In genomic region chr17:29617481-29618271, GRCh38 we compare ENCODE assay signal across 8 cellular contexts. TPM values are rescaled to one million over a fixed set of nuclear protein-coding genes. Genes with fewer than 3 reads are reported as not detected.
DNase-seq lines count a peak whose midpoint lies in the region; ATAC-seq, FAIRE-seq and TF ChIP-seq lines count a peak whose summit lies in the region.

No MANE protein-coding gene starts in this region.

- no peaks in the 10 kb centered on the region for H3K36me3 ChIP-seq in Panc1 (ENCODE audit: control insufficient read depth, insufficient read depth, low read length)
- no peaks in the 10 kb centered on the region for H3K36me3 ChIP-seq in thymus (ENCODE audit: control insufficient read depth, insufficient read depth)

- CTCF ChIA-PET in Panc1 (lab: Charles Lee): interaction anchor here (0.6 to 2.2 kb wide), 18 partner anchors 8 to 727 kb away, joined by 3 to 15 read pairs (median 4); partner anchors contain the start of gene ANKRD13B

- H3K4me1 ChIP-seq in Panc1 (ENCODE audit: control insufficient read depth, insufficient read depth, low read length) (peaks cover 44% of the 10 kb centered on the region), thymus (ENCODE audit: control insufficient read depth, insufficient read depth, low read length) (peaks cover 50% of the 10 kb centered on the region)

- peak overlapping the region; percentile 71 for H3K27ac ChIP-seq in Panc1 (ENCODE audit: low read length)
- peak overlapping the region; percentile 0 for H3K27ac ChIP-seq in thymus (ENCODE audit: low read depth)

- POLR2A ChIA-PET in Panc1 (lab: Charles Lee): interaction anchor here (1.1 kb wide), 1 partner anchor 13 kb away, joined by 3 read pairs; no protein-coding TSS in a partner anchor

- H3K9me3 ChIP-seq in Panc1 (ENCODE audit: control insufficient read depth, insufficient read depth, low read depth, low read length) (no peaks in the 10 kb centered on the region), thymus (ENCODE audit: control insufficient read depth) (no peaks in the 10 kb centered on the region)

- H3K27me3 ChIP-seq in Panc1 (ENCODE audit: control insufficient read depth, insufficient read depth, low read length) (no peaks in the 10 kb centered on the region), thymus (ENCODE audit: control insufficient read depth, insufficient read depth) (peaks cover 25% of the 10 kb centered on the region)

- intact Hi-C loops in Panc1 (cut with micrococcal nuclease; ENCODE audit: unreplicated experiment): no loop called here

- TF ChIP-seq CTCF in Panc1 (IDR thresholded peaks at IDR 0.05) (peak; percentile 91), omental fat pad (IDR thresholded peaks at IDR 0.05) (no peak)

- ATAC-seq in HG03432 (IDR thresholded peaks at IDR 0.05; ENCODE audit: unreplicated experiment): peak; percentile 30
- peak; percentile 70 for ATAC-seq in Panc1
- ATAC-seq in omental fat pad (ENCODE audit: low FRiP score): peak; percentile 34
- no peak for ATAC-seq in HG02870 (IDR thresholded peaks at IDR 0.05; ENCODE audit: unreplicated experiment)

- H3K4me3 ChIP-seq in Panc1 (ENCODE audit: low read depth in 2 of 2, low read length in 2 of 2) (peak overlapping the region; percentile 28 to 53), thymus (ENCODE audit: low read length) (peak overlapping the region; percentile 53)

- in situ Hi-C loops in Panc1 (cut with HindIII; ENCODE audit: low pct_unique_long_range_greater_than_20kb, low sequenced_read_pairs): no loop called here

- FAIRE-seq in frontal cortex (lab: Jason Lieb, UNC): no peak

- DNase-seq in DMS79 treated with DMSO at 0.1 percent for 48 hours (lab: John Stamatoyannopoulos, UW) (peak; percentile 52), Panc1 (ENCODE audit: low read depth, low spot score) (no peak), frontal cortex (ENCODE audit: low spot score in 2 of 2) (peak; percentile 78 to 79), omental fat pad (ENCODE audit: low spot score) (no peak)
- peak; percentile 80 for DNase-seq in activated gamma-delta T cell treated with anti-CD3 and anti-CD28 coated beads, Interleukin-2, amount 50 U/mL, for 16 hours (ENCODE audit: low read depth)

- 3% methylated on average over 68 of the region's 68 CpGs for WGBS in thymus

- BruUV-seq in Panc1 (replicated peaks; lab: Mats Ljungman, UMichigan): no TSS peak

RNA-seq across cellular contexts. Expression of gene CORO6, which starts 5.0 kb away (rescaled TPM):
- total RNA-seq in Panc1 (2021; ENCODE audit: unreplicated experiment): 9.7 TPM
- polyA plus RNA-seq in Panc1 (2012; ENCODE audit: insufficient read length): 11.8 TPM
- 0.82 TPM for total RNA-seq in frontal cortex
- total RNA-seq in omental fat pad: 10 to 100 TPM; 10.7 to 45.9 (median 14.1) TPM
- polyA plus RNA-seq in thymus: 17.0 TPM

RNA-seq across cellular contexts. Expression of gene ANKRD13B, which starts 24.7 kb away (rescaled TPM):
- 31.4 TPM for total RNA-seq in Panc1 (2021; ENCODE audit: unreplicated experiment)
- polyA plus RNA-seq in Panc1 (2012; ENCODE audit: insufficient read length): 34.3 TPM
- total RNA-seq in frontal cortex: 19.6 TPM
- total RNA-seq in omental fat pad: 10 to 100 TPM in 3 of 4 donors, 1 to 10 TPM in 1; 9.2 to 18.3 (median 13.2) TPM
- polyA plus RNA-seq in thymus: 2.2 TPM

RNA-seq across cellular contexts. Expression of gene GIT1, which starts 28.2 kb away (rescaled TPM):
- total RNA-seq in Panc1 (2021; ENCODE audit: unreplicated experiment) (94.6 TPM), frontal cortex (30.6 TPM), omental fat pad (10 to 100 TPM; 24.4 to 73.6 (median 37.3) TPM)
- polyA plus RNA-seq in Panc1 (2012; ENCODE audit: insufficient read length): 105 TPM
- polyA plus RNA-seq in thymus: 33.7 TPM

RNA-seq across cellular contexts. Expression of gene TP53I13, which starts 49.2 kb away (rescaled TPM):
- total RNA-seq in Panc1 (2021; ENCODE audit: unreplicated experiment) (123 TPM), frontal cortex (4.9 TPM), omental fat pad (100 to 1,000 TPM in 1 of 4 donors, 10 to 100 TPM in 3; 65.0 to 122 (median 72.6) TPM)
- polyA plus RNA-seq in Panc1 (2012; ENCODE audit: insufficient read length): 200 TPM
- polyA plus RNA-seq in thymus: 98.2 TPM

RNA-seq across cellular contexts. Expression of gene ABHD15, which starts 50.8 kb away (rescaled TPM):
- 33.7 TPM for total RNA-seq in Panc1 (2021; ENCODE audit: unreplicated experiment)
- 25.9 TPM for polyA plus RNA-seq in Panc1 (2012; ENCODE audit: insufficient read length)
- total RNA-seq in frontal cortex: 0.41 TPM
- total RNA-seq in omental fat pad: 10 to 100 TPM; 21.6 to 55.2 (median 25.2) TPM
- polyA plus RNA-seq in thymus: 7.8 TPM

Comparison
In these comparisons a context has a peak if more than half of its experiments do, and no peak if none do; other contexts are left out.
1. DNase-seq: peak in DMS79 treated with DMSO at 0.1 percent for 48 hours (single experiment), activated gamma-delta T cell treated with anti-CD3 and anti-CD28 coated beads, Interleukin-2, amount 50 U/mL, for 16 hours (single experiment) and frontal cortex (2 of 2); none in Panc1 (single experiment) and omental fat pad (single experiment).